8 cellular contexts compared by ENCODE assay signal in genomic region chrX:155966876-155967275, GRCh38. TPM values are rescaled to one million over a fixed set of nuclear protein-coding genes. Genes with fewer than 3 reads are reported as not detected.
DNase-seq lines count a peak whose midpoint lies in the region; ATAC-seq lines count a peak whose summit lies in the region.

No MANE protein-coding gene starts in this region.

- ATAC-seq in GM19395 (IDR thresholded peaks at IDR 0.05; ENCODE audit: unreplicated experiment) (peak; percentile 57), HG02973 (IDR thresholded peaks at IDR 0.05; ENCODE audit: unreplicated experiment) (no peak)

- peak; percentile 30 for DNase-seq in COR-L47 (lab: John Stamatoyannopoulos, UW)
- peak; percentile 2 for DNase-seq in NCI-H2196 treated with DMSO at 0.1 percent for 48 hours (lab: John Stamatoyannopoulos, UW; ENCODE audit: unreplicated experiment)
- peak; percentile 14 to 29 for DNase-seq in activated CD4-positive, alpha-beta T cell treated with anti-CD3 and anti-CD28 coated beads, Interleukin-2, amount 50 U/mL, for 48 hours
- peak; percentile 32 for DNase-seq in kidney tubule cell (ENCODE audit: low spot score)
- DNase-seq in ureter (ENCODE audit: low spot score) = no peak
- DNase-seq in amniotic stem cell (lab: John Stamatoyannopoulos, UW) = no peak

RNA-seq across cellular contexts. Expression of gene IL9R, which starts 30.6 kb away (rescaled TPM):
- total RNA-seq in ureter = 22.1 TPM

Comparison
In these comparisons a context has a peak if more than half of its experiments do, and no peak if none do; other contexts are left out.
1. DNase-seq: peak in COR-L47 (single experiment), NCI-H2196 treated with DMSO at 0.1 percent for 48 hours (single experiment), activated CD4-positive, alpha-beta T cell treated with anti-CD3 and anti-CD28 coated beads, Interleukin-2, amount 50 U/mL, for 48 hours (2 of 2) and kidney tubule cell (single experiment); none in ureter (single experiment) and amniotic stem cell (single experiment).